8 cellular contexts compared by ENCODE assay signal in the genomic region with DNA sequence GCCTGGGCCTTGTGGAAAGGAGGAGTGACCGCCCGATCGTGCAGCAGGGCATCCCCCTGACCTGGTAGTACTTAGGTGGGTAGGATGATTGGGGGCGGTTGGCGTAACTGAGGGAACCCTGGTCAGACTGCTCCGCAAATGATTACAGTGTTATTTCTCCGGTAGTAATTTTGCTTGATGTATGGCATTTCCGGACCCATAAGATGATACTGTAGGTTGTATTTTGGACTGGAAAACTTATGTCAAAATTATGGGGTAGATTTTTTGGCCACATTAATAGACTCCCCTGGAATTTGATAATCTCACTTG. TPM values are rescaled to one million over a fixed set of nuclear protein-coding genes. Genes with fewer than 3 reads are reported as not detected.
DNase-seq lines count a peak whose midpoint lies in the region; ATAC-seq, FAIRE-seq and TF ChIP-seq lines count a peak whose summit lies in the region.

No MANE protein-coding gene starts in this region.

- 0 to 1% methylated on average over 8 of the region's 8 CpGs for WGBS in sigmoid colon, 2 donors

- TF ChIP-seq EP300 in sigmoid colon (IDR thresholded peaks at IDR 0.05): no peak

- DNase-seq in GM12892 (ENCODE audit: insufficient read length) (no peak), Peyer's patch (no peak), fibroblast of lung (ENCODE audit: low read depth in 2 of 2) (peak in 1 of 2 donors; percentile 16), sigmoid colon (no peak), COLO829 (ENCODE audit: low spot score) (no peak), C1 segment of cervical spinal cord (lab: John Stamatoyannopoulos, UW) (no peak)

- H4K20me1 ChIP-seq in fibroblast of lung (ENCODE audit: control insufficient read depth, extremely low read depth, insufficient read depth, low read length): no peaks in the 10 kb centered on the region

- H2AFZ ChIP-seq in fibroblast of lung (ENCODE audit: low read length): peak overlapping the region; percentile 32

- intact Hi-C loops in sigmoid colon (cut with DNase I): loop anchor here (2.0 kb wide), 1 partner anchor 45 kb away; a partner anchor contains a TSS

- H3K4me2 ChIP-seq in fibroblast of lung (ENCODE audit: extremely low read depth, insufficient read depth, low read length): peak overlapping the region; percentile 70

- H3K36me3 ChIP-seq in Peyer's patch (no peaks in the 10 kb centered on the region), fibroblast of lung (ENCODE audit: control insufficient read depth, insufficient read depth, low read length) (no peaks in the 10 kb centered on the region), sigmoid colon (no peaks in the 10 kb centered on the region)

- no peak for TF ChIP-seq CTCF in Peyer's patch (IDR thresholded peaks at IDR 0.05)
- TF ChIP-seq CTCF in fibroblast of lung (conservative IDR thresholded peaks at IDR 0.05 in 1 of 2, IDR thresholded peaks at IDR 0.05 in 1 of 2; ENCODE audit: low read depth in 1 of 2, low read length in 2 of 2): no peak
- no peak for TF ChIP-seq CTCF in sigmoid colon (IDR thresholded peaks at IDR 0.05)

- peak overlapping the region; percentile 85 for H3K9ac ChIP-seq in fibroblast of lung (ENCODE audit: insufficient read depth, low read length)

- peak overlapping the region; percentile 83 to 98 (median 96) for H3K4me3 ChIP-seq in Peyer's patch
- peak overlapping the region; percentile 73 to 95 (median 76) for H3K4me3 ChIP-seq in fibroblast of lung (replicated peaks in 1 of 4; ENCODE audit: control extremely low read depth in 1 of 4, insufficient read depth in 1 of 4, low read depth in 3 of 4, low read length in 4 of 4)
- H3K4me3 ChIP-seq in sigmoid colon: peak overlapping the region; percentile 98 to 100 (median 98)

- peaks cover 40% of the 10 kb centered on the region for H3K79me2 ChIP-seq in fibroblast of lung (ENCODE audit: control insufficient read depth, insufficient read depth, low read length)

- H3K4me1 ChIP-seq in Peyer's patch (peaks cover 0 to 34% (median 2%) of the 10 kb centered on the region in 4 donors), fibroblast of lung (ENCODE audit: control insufficient read depth, extremely low read depth, insufficient read depth, low read length) (no peaks in the 10 kb centered on the region), sigmoid colon (peaks cover 0 to 46% (median 39%) of the 10 kb centered on the region in 4 donors)

- no peak for TF ChIP-seq POLR2A in GM12892 (IDR thresholded peaks at IDR 0.05; ENCODE audit: low read depth, low read length)
- no peak for TF ChIP-seq POLR2A in Peyer's patch (IDR thresholded peaks at IDR 0.05)
- TF ChIP-seq POLR2A in sigmoid colon (IDR thresholded peaks at IDR 0.05): no peak

- FAIRE-seq in GM12892 (lab: Jason Lieb, UNC): peak; percentile 5

- H3K9me3 ChIP-seq in Peyer's patch (no peaks in the 10 kb centered on the region), fibroblast of lung (ENCODE audit: control insufficient read depth, insufficient read depth, low read depth, low read length) (no peaks in the 10 kb centered on the region), sigmoid colon (no peaks in the 10 kb centered on the region)

- H3K27ac ChIP-seq in Peyer's patch: peak overlapping the region; percentile 93 to 98 (median 94)
- H3K27ac ChIP-seq in fibroblast of lung (ENCODE audit: insufficient read depth, low read length): peak overlapping the region; percentile 66
- H3K27ac ChIP-seq in sigmoid colon: peak overlapping the region; percentile 94 to 99 (median 96)

- no peak for ATAC-seq in HG03520 (IDR thresholded peaks at IDR 0.05; ENCODE audit: unreplicated experiment)
- no peak for ATAC-seq in GM19023 (IDR thresholded peaks at IDR 0.05; ENCODE audit: unreplicated experiment)

- H3K27me3 ChIP-seq in Peyer's patch: no peaks in the 10 kb centered on the region
- H3K27me3 ChIP-seq in fibroblast of lung (ENCODE audit: control insufficient read depth, insufficient read depth, low read length): no peaks in the 10 kb centered on the region
- H3K27me3 ChIP-seq in sigmoid colon: no peaks in the 10 kb centered on the region

RNA-seq across cellular contexts. Expression of a gene that starts 0.8 kb away (rescaled TPM):
- polyA plus RNA-seq in GM12892 (2012; ENCODE audit: missing spikeins): 8.6 TPM
- 10 to 100 TPM; 49.4 to 97.8 (median 84.0) TPM for total RNA-seq in Peyer's patch
- 23.4 and 31.2 TPM in 2 replicates for total RNA-seq in fibroblast of lung
- polyA plus RNA-seq in fibroblast of lung: 15.0 and 18.1 TPM in 2 replicates
- polyA plus RNA-seq in fibroblast of lung (2012): 12.2 and 13.3 TPM in 2 replicates
- 38.7 and 88.7 TPM in 2 replicates for polyA minus RNA-seq in fibroblast of lung (ENCODE audit: low replicate concordance)
- total RNA-seq in sigmoid colon: 10 to 100 TPM; 40.7 to 52.3 (median 41.3) TPM
- polyA plus RNA-seq in sigmoid colon: 10 to 100 TPM in 2 of 3 donors, 1 to 10 TPM in 1; 6.6 to 21.1 (median 10.9) TPM

RNA-seq across cellular contexts. Expression of a gene that starts 45.7 kb away (rescaled TPM):
- polyA plus RNA-seq in GM12892 (2012; ENCODE audit: missing spikeins): 32.0 TPM
- total RNA-seq in Peyer's patch (10 to 100 TPM; 47.5 to 91.6 (median 78.4) TPM), fibroblast of lung (19.8 and 23.8 TPM in 2 replicates), sigmoid colon (10 to 100 TPM; 15.0 to 37.7 (median 20.5) TPM)
- polyA plus RNA-seq in fibroblast of lung (30.5 and 41.2 TPM in 2 replicates), sigmoid colon (10 to 100 TPM; 47.4 to 51.0 (median 48.0) TPM)
- 46.2 and 50.9 TPM in 2 replicates for polyA plus RNA-seq in fibroblast of lung (2012)
- polyA minus RNA-seq in fibroblast of lung (ENCODE audit: low replicate concordance): 92.2 and 187 TPM in 2 replicates
